ENCODE assay signal across 16 cellular contexts in genomic region chr3:107870989-107871638, GRCh38.
A peak's percentile ranks its signal among the peaks of the same experiment; 100 is the strongest.
DNase-seq lines count a peak whose midpoint lies in the region; ATAC-seq and TF ChIP-seq lines count a peak whose summit lies in the region.
"Had no signal": no experiment of that assay in that cellular context is flagged by ENCODE, and none has a peak within 500 bp of the region (broad histone marks: within the 10 kb centered on the region; RNA-seq: fewer than 3 reads in every experiment).

No MANE protein-coding gene starts in this region.

- H3K27me3 ChIP-seq in OCI-LY3 (ENCODE audit: low read depth, low read length) (no peaks in the 10 kb centered on the region), smooth muscle cell (ENCODE audit: low read depth) (no peaks in the 10 kb centered on the region)
- H3K27me3 ChIP-seq: tibial nerve had no signal

- peak overlapping the region; percentile 25; the same call in 1 of the 2 replicates for H3K4me2 ChIP-seq in OCI-LY3 (ENCODE audit: low read length)
- no peak overlapping the region for H3K4me2 ChIP-seq in smooth muscle cell

- no peak overlapping the region for H3K27ac Mint-ChIP-seq in glutamatergic neuron (ENCODE audit: unreplicated experiment)
- H3K27ac Mint-ChIP-seq: activated CD4-positive, alpha-beta memory T cell treated with anti-CD3 and anti-CD28 coated beads, Interleukin-2, amount 10 ng/mL, durations not matched to agents 7 days and 5 days; activated naive CD4-positive, alpha-beta T cell treated with anti-CD3 and anti-CD28 coated beads, Interleukin-2, amount 50 U/mL, for 24 hours had no signal

- WGBS in smooth muscle cell (ENCODE audit: low lambda C conversion rate), result 84% methylated on average over 2 of the region's 2 CpGs

- H3K36me3 Mint-ChIP-seq in glutamatergic neuron (ENCODE audit: unreplicated experiment), result no peaks in the 10 kb centered on the region
- H3K36me3 Mint-ChIP-seq: activated naive CD4-positive, alpha-beta T cell treated with anti-CD3 and anti-CD28 coated beads, Interleukin-2, amount 50 U/mL, for 24 hours had no signal

- H3K4me1 ChIP-seq in OCI-LY3 (ENCODE audit: low read length) (peaks cover 14% of the 10 kb centered on the region), smooth muscle cell (ENCODE audit: low read depth) (no peaks in the 10 kb centered on the region)
- H3K4me1 ChIP-seq: parathyroid adenoma, tibial nerve had no signal

- H3F3A ChIP-seq in smooth muscle cell (ENCODE audit: low read depth), result no peaks in the 10 kb centered on the region

- no peaks in the 10 kb centered on the region for H3K9me3 ChIP-seq in OCI-LY3 (ENCODE audit: insufficient read depth, low read length)
- no peaks in the 10 kb centered on the region for H3K9me3 ChIP-seq in smooth muscle cell (replicated peaks; ENCODE audit: low read depth)
- H3K9me3 ChIP-seq: mucosa of descending colon, tibial nerve had no signal

- H3K36me3 ChIP-seq in OCI-LY3 (replicated peaks; ENCODE audit: low read depth, low read length), result no peaks in the 10 kb centered on the region
- H3K36me3 ChIP-seq in smooth muscle cell (ENCODE audit: low read depth), result no peaks in the 10 kb centered on the region
- H3K36me3 ChIP-seq: tibial nerve had no signal

- peaks cover 3% of the 10 kb centered on the region for H3K27me3 Mint-ChIP-seq in glutamatergic neuron (ENCODE audit: unreplicated experiment)

- no peak for TF ChIP-seq CTCF in OCI-LY3 (IDR thresholded peaks at IDR 0.05; ENCODE audit: low read depth, low read length)
- TF ChIP-seq CTCF in smooth muscle cell (IDR thresholded peaks at IDR 0.05; ENCODE audit: borderline replicate concordance, insufficient read depth, poor library complexity, severe bottlenecking), result no peak
- TF ChIP-seq CTCF in glutamatergic neuron (IDR thresholded peaks at IDR 0.05; ENCODE audit: partially characterized antibody, unreplicated experiment), result no peak

- no peak overlapping the region for H3K4me3 Mint-ChIP-seq in glutamatergic neuron (ENCODE audit: unreplicated experiment)
- H3K4me3 Mint-ChIP-seq: activated CD4-positive, alpha-beta memory T cell treated with anti-CD3 and anti-CD28 coated beads, Interleukin-2, amount 10 ng/mL, durations not matched to agents 7 days and 5 days; activated naive CD4-positive, alpha-beta T cell treated with anti-CD3 and anti-CD28 coated beads, Interleukin-2, amount 50 U/mL, for 24 hours had no signal

- H4K20me1 ChIP-seq in OCI-LY3 (ENCODE audit: insufficient read depth, low read length), result no peaks in the 10 kb centered on the region
- H4K20me1 ChIP-seq in smooth muscle cell (ENCODE audit: low read depth), result no peaks in the 10 kb centered on the region

- H3K4me1 Mint-ChIP-seq in glutamatergic neuron (ENCODE audit: low read depth, unreplicated experiment), result peaks cover 2% of the 10 kb centered on the region
- H3K4me1 Mint-ChIP-seq: activated naive CD4-positive, alpha-beta T cell treated with anti-CD3 and anti-CD28 coated beads, Interleukin-2, amount 50 U/mL, for 24 hours had no signal

- H2AFZ ChIP-seq in OCI-LY3 (ENCODE audit: low read depth, low read length), result no peak overlapping the region
- no peak overlapping the region for H2AFZ ChIP-seq in smooth muscle cell (ENCODE audit: low read depth)
- H2AFZ ChIP-seq: GM23248, parathyroid adenoma had no signal

- no peak for DNase-seq in activated CD4-positive, CD25-positive, alpha-beta regulatory T cell (lab: John Stamatoyannopoulos, UW)
- DNase-seq in smooth muscle cell (lab: John Stamatoyannopoulos, UW; ENCODE audit: unreplicated experiment) (no peak), glutamatergic neuron (no peak), mucosa of gallbladder (ENCODE audit: low spot score) (no peak)
- DNase-seq: activated CD4-positive, alpha-beta memory T cell treated with anti-CD3 and anti-CD28 coated beads, Interleukin-2, amount 10 ng/mL, durations not matched to agents 7 days and 5 days; mucosa of descending colon; NCI-H446 treated with DMSO at 0.1 percent for 48 hours; RPMI8226 had no signal

- H3K9me3 Mint-ChIP-seq in glutamatergic neuron (ENCODE audit: unreplicated experiment), result no peaks in the 10 kb centered on the region
- H3K9me3 Mint-ChIP-seq: activated naive CD4-positive, alpha-beta T cell treated with anti-CD3 and anti-CD28 coated beads, Interleukin-2, amount 50 U/mL, for 24 hours had no signal

- no peak overlapping the region for H3K4me3 ChIP-seq in OCI-LY3 (ENCODE audit: low read length)
- no peak overlapping the region for H3K4me3 ChIP-seq in smooth muscle cell
- H3K4me3 ChIP-seq: GM23248, mucosa of descending colon, tibial nerve had no signal

- ATAC-seq in activated CD4-positive, CD25-positive, alpha-beta regulatory T cell treated with anti-CD3 and anti-CD28 coated beads, Interleukin-2, amount 50 U/mL, for 24 hours, result peak; percentile 44 to 62
- ATAC-seq in HG02588 (IDR thresholded peaks at IDR 0.05; ENCODE audit: unreplicated experiment) (peak; percentile 52), GM19397 (IDR thresholded peaks at IDR 0.05; ENCODE audit: unreplicated experiment) (no peak)
- ATAC-seq: mucosa of descending colon had no signal

- no peaks in the 10 kb centered on the region for H3K79me2 ChIP-seq in OCI-LY3 (ENCODE audit: low read length)
- no peaks in the 10 kb centered on the region for H3K79me2 ChIP-seq in smooth muscle cell (ENCODE audit: low read depth)
- H3K79me2 ChIP-seq: parathyroid adenoma had no signal

- H3K9ac ChIP-seq in OCI-LY3 (ENCODE audit: low read length), result no peak overlapping the region
- no peak overlapping the region for H3K9ac ChIP-seq in smooth muscle cell (ENCODE audit: low read depth)
- H3K9ac ChIP-seq: GM23248, parathyroid adenoma had no signal

- H3K27ac ChIP-seq in OCI-LY3 (ENCODE audit: low read length) (no peak overlapping the region), smooth muscle cell (ENCODE audit: low read depth) (peak overlapping the region; percentile 57)
- H3K27ac ChIP-seq: GM23248, parathyroid adenoma, tibial nerve had no signal
